Comparison of ENCODE assay signal across 1 cellular context in genomic region chr1:232169436-232169835, GRCh38.
TF ChIP-seq lines count a peak whose summit lies in the region.

No MANE protein-coding gene starts in this region.

TF ChIP-seq in IMR-90, 13 proteins besides CTCF, POLR2A, EP300 and RAD21 (continued from another document):
- no peak for TF ChIP-seq ELK1 (IDR thresholded peaks at IDR 0.05; ENCODE audit: borderline replicate concordance, low read depth, low read length)
